ENCODE assay signal across 13 cellular contexts in the genomic region with DNA sequence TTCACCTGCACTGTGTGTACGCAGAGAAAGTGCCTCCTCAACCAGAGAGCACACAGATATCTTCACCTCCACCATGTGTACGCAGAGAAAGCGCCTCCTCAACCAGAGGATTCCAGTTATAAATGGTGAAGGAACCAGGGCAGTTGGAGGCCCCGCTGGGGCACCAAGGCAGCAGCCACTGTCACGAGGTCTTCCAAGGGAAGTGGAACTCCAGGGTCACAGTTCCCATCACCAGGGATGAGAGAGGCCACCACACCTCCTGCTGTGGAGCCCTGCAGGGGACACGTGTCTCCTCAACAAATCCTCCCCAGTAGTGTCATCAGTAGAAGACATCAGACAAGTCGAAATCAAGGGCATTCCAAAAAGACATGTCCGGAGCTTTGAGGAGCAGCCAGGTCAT. TPM values are rescaled to one million over a fixed set of nuclear protein-coding genes. Genes with fewer than 3 reads are reported as not detected.
DNase-seq lines count a peak whose midpoint lies in the region; ATAC-seq and TF ChIP-seq lines count a peak whose summit lies in the region.
"Had no signal": no experiment of that assay in that cellular context is flagged by ENCODE, and none has a peak within 500 bp of the region (broad histone marks: within the 10 kb centered on the region; RNA-seq: fewer than 3 reads in every experiment).

No MANE protein-coding gene starts in this region.

- H3K27me3 ChIP-seq in BLaER1, result no peaks in the 10 kb centered on the region
- no peaks in the 10 kb centered on the region for H3K27me3 ChIP-seq in Loucy (ENCODE audit: insufficient read depth, low read length, poor library complexity, severe bottlenecking)

- peaks cover 18% of the 10 kb centered on the region for H3K4me1 Mint-ChIP-seq in activated CD4-positive, alpha-beta memory T cell treated with anti-CD3 and anti-CD28 coated beads, Interleukin-2, amount 10 ng/mL, durations not matched to agents 7 days and 5 days
- H3K4me1 Mint-ChIP-seq in activated CD4-positive, alpha-beta memory T cell treated with anti-CD3 and anti-CD28 coated beads for 36 hours (ENCODE audit: low read depth), result peaks cover 20% of the 10 kb centered on the region
- H3K4me1 Mint-ChIP-seq in mesothelial cell of epicardium, result peaks cover 8% of the 10 kb centered on the region

- POLR2A ChIA-PET in activated CD4-positive, alpha-beta memory T cell treated with anti-CD3 and anti-CD28 coated beads, Interleukin-2, amount 10 ng/mL, durations not matched to agents 7 days and 5 days (lab: Charles Lee), result no interaction called here
- POLR2A ChIA-PET in activated CD4-positive, alpha-beta memory T cell treated with anti-CD3 and anti-CD28 coated beads for 36 hours (lab: Charles Lee), result no interaction called here

- no peaks in the 10 kb centered on the region for H3K9me2 ChIP-seq in Loucy (replicated peaks; ENCODE audit: low read depth, low read length)

- intact Hi-C loops in activated CD4-positive, alpha-beta memory T cell treated with anti-CD3 and anti-CD28 coated beads for 36 hours (cut with micrococcal nuclease), result no loop called here

- H3K9ac ChIP-seq in BLaER1 (no peak overlapping the region), Loucy (ENCODE audit: low read depth, low read length, poor library complexity, severe bottlenecking) (peak overlapping the region; percentile 65)

- no peak for TF ChIP-seq CTCF in Loucy (conservative IDR thresholded peaks at IDR 0.05; ENCODE audit: low read length)
- TF ChIP-seq CTCF in mesothelial cell of epicardium (IDR thresholded peaks at IDR 0.05; ENCODE audit: unreplicated experiment), result no peak

- H3K4me1 ChIP-seq in BLaER1, result peaks cover 42% of the 10 kb centered on the region
- peaks cover 42% of the 10 kb centered on the region for H3K4me1 ChIP-seq in Loucy (ENCODE audit: insufficient read depth, low read length, poor library complexity, severe bottlenecking)

- H3K4me3 Mint-ChIP-seq in activated CD4-positive, alpha-beta memory T cell treated with anti-CD3 and anti-CD28 coated beads, Interleukin-2, amount 10 ng/mL, durations not matched to agents 7 days and 5 days, result no peak overlapping the region
- no peak overlapping the region for H3K4me3 Mint-ChIP-seq in activated CD4-positive, alpha-beta memory T cell treated with anti-CD3 and anti-CD28 coated beads for 36 hours
- no peak overlapping the region for H3K4me3 Mint-ChIP-seq in mesothelial cell of epicardium
- H3K4me3 Mint-ChIP-seq: GM23338 had no signal

- H3K9me3 ChIP-seq in BLaER1 (no peaks in the 10 kb centered on the region), Loucy (ENCODE audit: insufficient read depth, low read depth, low read length) (no peaks in the 10 kb centered on the region)

- H3K27ac Mint-ChIP-seq in activated CD4-positive, alpha-beta memory T cell treated with anti-CD3 and anti-CD28 coated beads, Interleukin-2, amount 10 ng/mL, durations not matched to agents 7 days and 5 days, result no peak overlapping the region
- no peak overlapping the region for H3K27ac Mint-ChIP-seq in activated CD4-positive, alpha-beta memory T cell treated with anti-CD3 and anti-CD28 coated beads for 36 hours
- peak overlapping the region; percentile 67 for H3K27ac Mint-ChIP-seq in mesothelial cell of epicardium
- H3K27ac Mint-ChIP-seq: GM23338 had no signal

- H3K36me3 Mint-ChIP-seq in activated CD4-positive, alpha-beta memory T cell treated with anti-CD3 and anti-CD28 coated beads, Interleukin-2, amount 10 ng/mL, durations not matched to agents 7 days and 5 days (ENCODE audit: low read depth), result peaks cover 10% of the 10 kb centered on the region
- peaks cover 9% of the 10 kb centered on the region for H3K36me3 Mint-ChIP-seq in activated CD4-positive, alpha-beta memory T cell treated with anti-CD3 and anti-CD28 coated beads for 36 hours
- peaks cover 33% of the 10 kb centered on the region for H3K36me3 Mint-ChIP-seq in mesothelial cell of epicardium

- H2AFZ ChIP-seq in Loucy (ENCODE audit: low read length), result no peak overlapping the region
- H2AFZ ChIP-seq: GM23338 had no signal

- CTCF ChIA-PET in activated CD4-positive, alpha-beta memory T cell treated with anti-CD3 and anti-CD28 coated beads, Interleukin-2, amount 10 ng/mL, durations not matched to agents 7 days and 5 days (lab: Charles Lee), result interaction anchor here (1.6 kb wide), 1 partner anchor 12 kb away, joined by 6 read pairs; no protein-coding TSS in a partner anchor
- CTCF ChIA-PET in activated CD4-positive, alpha-beta memory T cell treated with anti-CD3 and anti-CD28 coated beads for 36 hours (lab: Charles Lee), result interaction anchor here (1.1 to 1.5 kb wide), 2 partner anchors 12 to 162 kb away, joined by 3 to 9 read pairs; no protein-coding TSS in a partner anchor

- H3K27me3 Mint-ChIP-seq in activated CD4-positive, alpha-beta memory T cell treated with anti-CD3 and anti-CD28 coated beads, Interleukin-2, amount 10 ng/mL, durations not matched to agents 7 days and 5 days, result no peaks in the 10 kb centered on the region
- no peaks in the 10 kb centered on the region for H3K27me3 Mint-ChIP-seq in activated CD4-positive, alpha-beta memory T cell treated with anti-CD3 and anti-CD28 coated beads for 36 hours
- H3K27me3 Mint-ChIP-seq in mesothelial cell of epicardium (ENCODE audit: low read depth), result no peaks in the 10 kb centered on the region
- H3K27me3 Mint-ChIP-seq: CD4-positive, alpha-beta memory T cell had no signal

- H3K4me2 ChIP-seq in BLaER1, result peak overlapping the region; percentile 65; the same call in 1 of the 2 replicates
- no peak overlapping the region for H3K4me2 ChIP-seq in Loucy (ENCODE audit: low read depth, low read length, poor library complexity, severe bottlenecking)
- H3K4me2 ChIP-seq: GM23338 had no signal

- H3K36me3 ChIP-seq in BLaER1 (peaks cover 25% of the 10 kb centered on the region), Loucy (ENCODE audit: insufficient read depth, low read length) (no peaks in the 10 kb centered on the region; the same call in 1 of the 2 replicates)

- H4K20me1 ChIP-seq in BLaER1, result no peaks in the 10 kb centered on the region
- H4K20me1 ChIP-seq in Loucy (ENCODE audit: insufficient read depth, low read length, poor library complexity, severe bottlenecking), result no peaks in the 10 kb centered on the region

- DNase-seq in activated CD4-positive, alpha-beta memory T cell treated with anti-CD3 and anti-CD28 coated beads, Interleukin-2, amount 10 ng/mL, durations not matched to agents 7 days and 5 days, result peak; percentile 2
- DNase-seq in activated CD4-positive, alpha-beta memory T cell treated with anti-CD3 and anti-CD28 coated beads for 36 hours, result no peak
- DNase-seq in mesothelial cell of epicardium (ENCODE audit: low spot score in 2 of 2, unreplicated experiment in 2 of 2), result no peak
- no peak for DNase-seq in HCEC 1CT
- DNase-seq in stimulated activated CD4-positive, alpha-beta T cell treated with anti-CD3 and anti-CD28 coated beads, Interleukin-2, amount 100 ng/mL, for 48 hours, result no peak
- DNase-seq: 8988T; AML-193; CD4-positive, alpha-beta memory T cell had no signal

- H3K27ac ChIP-seq in BLaER1, result peak overlapping the region; percentile 19; the same call in 1 of the 2 replicates

- no peaks in the 10 kb centered on the region for H3F3A ChIP-seq in Loucy (ENCODE audit: low read depth)

- no peak overlapping the region for H3K4me3 ChIP-seq in BLaER1
- H3K4me3 ChIP-seq in Loucy (ENCODE audit: low read length, poor library complexity, severe bottlenecking), result no peak overlapping the region
- H3K4me3 ChIP-seq: GM23338 had no signal

- H3K79me2 ChIP-seq in Loucy (ENCODE audit: insufficient read depth, low read length), result no peaks in the 10 kb centered on the region

- no peak for ATAC-seq in GM18498 (IDR thresholded peaks at IDR 0.05; ENCODE audit: unreplicated experiment)
- ATAC-seq: GM23338, HepG2 had no signal

- no peaks in the 10 kb centered on the region for H3K9me3 Mint-ChIP-seq in activated CD4-positive, alpha-beta memory T cell treated with anti-CD3 and anti-CD28 coated beads, Interleukin-2, amount 10 ng/mL, durations not matched to agents 7 days and 5 days
- no peaks in the 10 kb centered on the region for H3K9me3 Mint-ChIP-seq in activated CD4-positive, alpha-beta memory T cell treated with anti-CD3 and anti-CD28 coated beads for 36 hours
- peaks cover 6% of the 10 kb centered on the region for H3K9me3 Mint-ChIP-seq in mesothelial cell of epicardium
- H3K9me3 Mint-ChIP-seq: GM23338 had no signal

RNA-seq across cellular contexts. Expression of gene NFATC1, which starts 28.2 kb away (rescaled TPM):
- total RNA-seq in activated CD4-positive, alpha-beta memory T cell treated with anti-CD3 and anti-CD28 coated beads, Interleukin-2, amount 10 ng/mL, durations not matched to agents 7 days and 5 days, result 10 to 100 TPM; 43.8 to 44.5 TPM
- total RNA-seq in activated CD4-positive, alpha-beta memory T cell treated with anti-CD3 and anti-CD28 coated beads for 36 hours, result 10 to 100 TPM; 83.7 to 85.4 TPM
- total RNA-seq in mesothelial cell of epicardium, result 13.4 to 17.5 TPM (median 13.4 TPM) in 3 replicates
- total RNA-seq: HepG2 had no signal
